In the genomic region with DNA sequence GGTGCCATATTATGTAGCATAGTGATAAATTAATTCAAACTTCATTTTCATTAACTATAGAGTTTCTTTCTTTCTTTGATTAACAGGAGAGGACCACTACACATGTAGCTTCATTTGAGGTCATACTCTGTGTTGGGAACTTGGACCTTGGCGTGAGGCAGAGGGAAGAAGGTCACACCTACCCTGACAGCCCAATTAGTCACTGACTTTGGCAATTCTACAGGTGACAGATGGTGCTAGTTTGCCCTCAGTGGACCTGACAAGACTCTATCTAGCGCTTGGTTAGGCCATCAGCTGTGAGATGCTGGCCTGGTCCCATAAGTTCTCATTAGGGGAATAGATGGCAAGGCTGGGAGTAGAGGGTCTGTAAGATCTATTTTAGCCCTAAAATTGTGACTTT, we compare ENCODE assay signal across 22 cellular contexts. TPM values are rescaled to one million over a fixed set of nuclear protein-coding genes. Genes with fewer than 3 reads are reported as not detected.
DNase-seq lines count a peak whose midpoint lies in the region; ATAC-seq, FAIRE-seq and TF ChIP-seq lines count a peak whose summit lies in the region.
"Had no signal": no experiment of that assay in that cellular context is flagged by ENCODE, and none has a peak within 500 bp of the region (broad histone marks: within the 10 kb centered on the region; RNA-seq: fewer than 3 reads in every experiment).

No MANE protein-coding gene starts in this region.

- TF ChIP-seq EP300 in tibial nerve (IDR thresholded peaks at IDR 0.05) = no peak
- no peak for TF ChIP-seq EP300 in gastroesophageal sphincter (IDR thresholded peaks at IDR 0.05)

- H3K36me3 ChIP-seq in DND-41 (ENCODE audit: insufficient read depth, low read length) (0 out of 2 replicates have a peak, but pooled peaks cover 3% of the 10 kb centered on the region), bronchial epithelial cell (ENCODE audit: control insufficient read depth, insufficient read depth, low read length) (no peaks in the 10 kb centered on the region), pancreas (no peaks in the 10 kb centered on the region), tibial nerve (no peaks in the 10 kb centered on the region), gastroesophageal sphincter (no peaks in the 10 kb centered on the region)
- H3K36me3 ChIP-seq: transverse colon had no signal

- no peaks in the 10 kb centered on the region for H4K20me1 ChIP-seq in DND-41 (ENCODE audit: insufficient read depth, low read length)

- H3K9me3 ChIP-seq in DND-41 (ENCODE audit: insufficient read depth, low read length, severe bottlenecking) = no peaks in the 10 kb centered on the region
- H3K9me3 ChIP-seq in pancreas = no peaks in the 10 kb centered on the region
- H3K9me3 ChIP-seq in tibial nerve = no peaks in the 10 kb centered on the region
- no peaks in the 10 kb centered on the region for H3K9me3 ChIP-seq in gastroesophageal sphincter
- H3K9me3 ChIP-seq: transverse colon had no signal

- peaks cover 75% of the 10 kb centered on the region for H3K79me2 ChIP-seq in DND-41 (ENCODE audit: insufficient read depth, low read length)

- H3K27ac ChIP-seq in DND-41 (ENCODE audit: low read length) (peak overlapping the region; percentile 60; the same call in 1 of the 2 replicates), pancreas (no peak overlapping the region), tibial nerve (no peak overlapping the region), gastroesophageal sphincter (no peak overlapping the region)
- H3K27ac ChIP-seq: transverse colon had no signal

- H2AFZ ChIP-seq in DND-41 (ENCODE audit: low read depth, low read length) = no peak overlapping the region

- no peak for TF ChIP-seq POLR2A in tibial nerve (IDR thresholded peaks at IDR 0.05)
- TF ChIP-seq POLR2A in gastroesophageal sphincter (IDR thresholded peaks at IDR 0.05) = no peak

- FAIRE-seq in bronchial epithelial cell (lab: Jason Lieb, UNC) (no peak), pancreas (lab: Jason Lieb, UNC) (no peak)
- FAIRE-seq: G401.6 had no signal

- intact Hi-C loops in pancreas (cut with DNase I) = no loop called here

- DNase-seq in DND-41 (no peak), LoVo (ENCODE audit: low spot score) (peak; percentile 22), bronchial epithelial cell (ENCODE audit: low read depth) (peak; percentile 29), pancreas (no peak), GDM1 (lab: John Stamatoyannopoulos, UW) (no peak), T1000 (lab: John Stamatoyannopoulos, UW) (no peak), tibial nerve (ENCODE audit: low spot score in 2 of 2) (no peak)
- DNase-seq: activated naive CD4-positive, alpha-beta T cell treated with anti-CD3 and anti-CD28 coated beads, Interleukin-2, amount 50 U/mL, for 16 hours; activated T-cell treated with anti-CD3 and anti-CD28 coated beads for 4 hours; DMS153; GOT3; hypothalamus; immature natural killer cell; left cardiac atrium; mammary epithelial cell; NCI-H510A treated with DMSO at 0.1 percent for 48 hours; PC-3; transverse colon had no signal

- no peak for ATAC-seq in DND-41 (ENCODE audit: insufficient read depth, low read depth)
- ATAC-seq in pancreas = peak; percentile 22 to 62 (median 34)
- no peak for ATAC-seq in gastroesophageal sphincter
- ATAC-seq: left cardiac atrium; PC-3; stimulated activated effector memory CD8-positive, alpha-beta T cell treated with anti-CD3 and anti-CD28 coated beads, Interleukin-12 subunit alpha, Interleukin-12 subunit beta, amount 100 ng/mL, for 72 hours had no signal

- no peak for TF ChIP-seq CTCF in DND-41 (IDR thresholded peaks at IDR 0.05; ENCODE audit: borderline replicate concordance, extremely low read depth, low read length, poor library complexity, severe bottlenecking)
- TF ChIP-seq CTCF in bronchial epithelial cell (IDR thresholded peaks at IDR 0.05; ENCODE audit: insufficient read depth, low read length, severe bottlenecking) = no peak
- no peak for TF ChIP-seq CTCF in pancreas (IDR thresholded peaks at IDR 0.05)
- no peak for TF ChIP-seq CTCF in tibial nerve (IDR thresholded peaks at IDR 0.05)
- no peak for TF ChIP-seq CTCF in gastroesophageal sphincter (IDR thresholded peaks at IDR 0.05)

- H3K27me3 ChIP-seq in DND-41 (ENCODE audit: insufficient read depth, low read length, poor library complexity) = no peaks in the 10 kb centered on the region
- no peaks in the 10 kb centered on the region for H3K27me3 ChIP-seq in bronchial epithelial cell (ENCODE audit: control insufficient read depth, insufficient read depth, low read length)
- no peaks in the 10 kb centered on the region for H3K27me3 ChIP-seq in pancreas
- H3K27me3 ChIP-seq in tibial nerve = no peaks in the 10 kb centered on the region
- H3K27me3 ChIP-seq in gastroesophageal sphincter = no peaks in the 10 kb centered on the region
- H3K27me3 ChIP-seq: transverse colon had no signal

- no peak overlapping the region for H3K4me3 ChIP-seq in DND-41 (ENCODE audit: low read depth in 1 of 2, low read length in 2 of 2)
- no peak overlapping the region for H3K4me3 ChIP-seq in bronchial epithelial cell (ENCODE audit: low read depth, low read length)
- H3K4me3 ChIP-seq in pancreas = no peak overlapping the region
- H3K4me3 ChIP-seq in tibial nerve = no peak overlapping the region
- H3K4me3 ChIP-seq in gastroesophageal sphincter = no peak overlapping the region
- H3K4me3 ChIP-seq: transverse colon had no signal

- no peak overlapping the region for H3K9ac ChIP-seq in DND-41 (ENCODE audit: low read depth, low read length)
- H3K9ac ChIP-seq: KMS-11 had no signal

- H3K4me2 ChIP-seq in DND-41 (ENCODE audit: insufficient read depth, low read length) = no peak overlapping the region
- H3K4me2 ChIP-seq: KMS-11 had no signal

- 75 to 81% methylated on average over 2 of the region's 2 CpGs for whole genome bisulfite sequencing in pancreas, 2 donors
- 93 to 94% methylated on average over 2 of the region's 2 CpGs for WGBS in tibial nerve, 2 donors
- WGBS in gastroesophageal sphincter (ENCODE audit: low coverage in 1 of 2), 2 donors = 100% methylated on average over 1 of the region's 2 CpGs

- H3K4me1 ChIP-seq in DND-41 (ENCODE audit: insufficient read depth, low read length) (peaks cover 48% of the 10 kb centered on the region), pancreas (peaks cover 0 to 6% (median 6%) of the 10 kb centered on the region in 3 donors), tibial nerve (peaks cover 0 to 9% (median 0%) of the 10 kb centered on the region in 4 donors), gastroesophageal sphincter (no peaks in the 10 kb centered on the region)

RNA-seq across cellular contexts. Expression of gene SLX4IP, which starts 14.2 kb away (rescaled TPM):
- 3.9 and 4.9 TPM in 2 replicates for total RNA-seq in bronchial epithelial cell
- total RNA-seq in pancreas = 1 to 10 TPM; 2.5 to 6.4 (median 3.2) TPM
- polyA plus RNA-seq in pancreas = 1 to 10 TPM; 2.7 TPM
- total RNA-seq in tibial nerve = 1 to 10 TPM; 3.3 to 5.7 (median 3.5) TPM
- 1 to 10 TPM; 1.3 to 3.0 (median 1.9) TPM for total RNA-seq in gastroesophageal sphincter

RNA-seq across cellular contexts. Expression of gene MKKS, which starts 15.2 kb away (rescaled TPM):
- total RNA-seq in bronchial epithelial cell (5.3 and 7.6 TPM in 2 replicates), pancreas (10 to 100 TPM in 1 of 6 donors, 1 to 10 TPM in 5; 5.3 to 12.1 (median 7.3) TPM), tibial nerve (10 to 100 TPM; 12.9 to 16.6 (median 16.0) TPM), gastroesophageal sphincter (10 to 100 TPM; 15.9 to 22.4 (median 17.7) TPM)
- 10 to 100 TPM in 1 of 2 donors, 1 to 10 TPM in 1; 7.5 to 15.3 TPM for polyA plus RNA-seq in pancreas

Comparison
In these comparisons a context has a peak if more than half of its experiments do, and no peak if none do; other contexts are left out.
1. ATAC-seq: peak in pancreas (4 of 4); none in DND-41 (single experiment) and gastroesophageal sphincter (single experiment).
2. DNase-seq: peak in LoVo (single experiment) and bronchial epithelial cell (single experiment); none in DND-41 (single experiment), pancreas (0 of 6), GDM1 (single experiment), T1000 (single experiment) and tibial nerve (0 of 2).